Comparison of ENCODE assay signal across 19 cellular contexts in the genomic region with DNA sequence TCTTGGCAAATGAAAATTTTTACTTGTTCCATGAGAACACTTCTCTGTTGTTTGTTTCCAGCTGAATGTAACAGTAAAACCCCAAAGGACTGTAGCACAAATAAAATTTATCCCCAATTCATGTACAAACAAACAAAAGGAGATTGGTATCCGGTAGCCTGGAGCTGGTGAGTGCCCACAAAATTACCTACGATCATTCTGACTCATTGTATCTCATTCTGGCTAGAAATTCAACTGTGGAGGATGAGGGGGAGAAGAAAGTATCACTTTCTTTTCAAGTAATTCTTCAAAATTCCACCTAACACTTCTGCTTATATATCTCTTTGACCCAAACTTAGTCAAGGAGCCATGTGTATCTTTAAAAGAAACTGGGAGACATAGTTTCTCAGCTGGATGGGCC.
"Had no signal": no experiment of that assay in that cellular context is flagged by ENCODE, and none has a peak within 500 bp of the region (broad histone marks: within the 10 kb centered on the region; RNA-seq: fewer than 3 reads in every experiment).

No MANE protein-coding gene starts in this region.

- ATAC-seq: activated naive CD4-positive, alpha-beta T cell treated with anti-CD3 and anti-CD28 coated beads, Interleukin-2, amount 50 U/mL, for 72 hours; gastroesophageal sphincter; heart left ventricle; left ventricle myocardium superior; natural killer cell; WTC11 had no signal

- DNase-seq: activated gamma-delta T cell treated with Interleukin-2 at 50 U/mL for 16 hours; activated T-cell treated with anti-CD3 and anti-CD28 coated beads, Interleukin-2, amount 50 U/mL, for 1 hour; brain microvascular endothelial cell; endodermal cell; heart left ventricle; left ventricle myocardium superior; midbrain; natural killer cell; stimulated activated CD4-positive, alpha-beta T cell treated with anti-CD3 and anti-CD28 coated beads, Interleukin-2, amount 100 ng/mL, for 48 hours; stimulated activated naive CD4-positive, alpha-beta T cell treated with Interleukin-2 at 50 U/mL for 16 hours; upper lobe of left lung had no signal

- H3K4me3 ChIP-seq: ascending aorta, coronary artery, gastroesophageal sphincter, heart left ventricle, prostate gland, thoracic aorta, upper lobe of left lung had no signal

- H3K4me1 Mint-ChIP-seq: endodermal cell, natural killer cell had no signal

- H3K27me3 ChIP-seq: ascending aorta, brain microvascular endothelial cell, gastroesophageal sphincter, heart left ventricle, upper lobe of left lung had no signal

- H3K27ac ChIP-seq: ascending aorta, brain microvascular endothelial cell, coronary artery, epithelial cell of prostate, gastroesophageal sphincter, heart left ventricle, prostate gland, thoracic aorta, upper lobe of left lung had no signal

- H3K4me1 ChIP-seq: ascending aorta, gastroesophageal sphincter, prostate gland had no signal

- H3K4me3 Mint-ChIP-seq: endodermal cell, natural killer cell, WTC11 had no signal

- H3K36me3 ChIP-seq: ascending aorta, brain microvascular endothelial cell, gastroesophageal sphincter, heart left ventricle, prostate gland, thoracic aorta, upper lobe of left lung had no signal

- H3K36me3 Mint-ChIP-seq: activated naive CD4-positive, alpha-beta T cell treated with anti-CD3 and anti-CD28 coated beads, Interleukin-2, amount 50 U/mL, for 72 hours; natural killer cell; WTC11 had no signal

- H3K27ac Mint-ChIP-seq: activated naive CD4-positive, alpha-beta T cell treated with anti-CD3 and anti-CD28 coated beads, Interleukin-2, amount 50 U/mL, for 72 hours; endodermal cell; natural killer cell; WTC11 had no signal

- H3K9me3 ChIP-seq: ascending aorta, gastroesophageal sphincter, heart left ventricle, prostate gland, thoracic aorta, upper lobe of left lung had no signal
